ENCODE assay signal across 1 cellular context in genomic region chr12:32030151-32030550, GRCh38.
TF ChIP-seq lines count a peak whose summit lies in the region.

No MANE protein-coding gene starts in this region.

TF ChIP-seq in K562, 482 proteins besides CTCF, POLR2A, EP300 and RAD21 (continued from another document):
- TF ChIP-seq CEBPG (CRISPR knock-in tag; IDR thresholded peaks at IDR 0.05) (no peak), CEBPG (tag; conservative IDR thresholded peaks at IDR 0.05 in 1 of 2, IDR thresholded peaks at IDR 0.05 in 1 of 2) (no peak), HDAC2 (IDR thresholded peaks at IDR 0.05) (peak; percentile 13; the same call in 1 of the 2 replicates), PTTG1 (tag; IDR thresholded peaks at IDR 0.05; ENCODE audit: low read depth) (no peak), ZBTB26 (CRISPR knock-in tag; IDR thresholded peaks at IDR 0.05) (no peak), CBX3 (IDR thresholded peaks at IDR 0.05; ENCODE audit: borderline replicate concordance in 1 of 2, low read length in 2 of 2) (peak in 1 of 2 experiments; percentile 49; a peak in 1 of 3 replicates), RCOR1 (IDR thresholded peaks at IDR 0.05; ENCODE audit: borderline replicate concordance in 1 of 2, low read depth in 2 of 2, low read length in 2 of 2) (peak in 1 of 2 experiments; percentile 26; a peak in 1 of 4 replicates), ESRRB (CRISPR knock-in tag; IDR thresholded peaks at IDR 0.05; ENCODE audit: borderline replicate concordance) (no peak), BRD9 (IDR thresholded peaks at IDR 0.05; ENCODE audit: low read depth, partially characterized antibody) (no peak), HMG20A (CRISPR knock-in tag; conservative IDR thresholded peaks at IDR 0.05) (no peak), ZNF449 (CRISPR knock-in tag; IDR thresholded peaks at IDR 0.05) (no peak), SMARCA4 (IDR thresholded peaks at IDR 0.05) (0 out of 2 replicates have a peak, but pooled peaks have one; percentile 11), KHSRP (IDR thresholded peaks at IDR 0.05) (no peak), KAT8 (IDR thresholded peaks at IDR 0.05; ENCODE audit: low read depth) (no peak), EGR1 (conservative IDR thresholded peaks at IDR 0.05) (0 out of 2 replicates have a peak, but pooled peaks have one; percentile 13), ZNF584 (CRISPR knock-in tag; IDR thresholded peaks at IDR 0.05; ENCODE audit: low read depth) (no peak), XRCC5 (IDR thresholded peaks at IDR 0.05; ENCODE audit: low read depth, low read length) (no peak), GATAD2A (IDR thresholded peaks at IDR 0.05) (no peak), PYGO2 (tag; IDR thresholded peaks at IDR 0.05) (no peak), PRPF4 (IDR thresholded peaks at IDR 0.05; ENCODE audit: insufficient read depth, low read depth, low read length, poor library complexity, severe bottlenecking) (no peak), TRIM24 (IDR thresholded peaks at IDR 0.05) (peak; percentile 15 to 59; a peak in 2 of 4 replicates), TAL1 (IDR thresholded peaks at IDR 0.05) (peak; percentile 44; the same call in 1 of the 2 replicates), ZNF224 (CRISPR knock-in tag; IDR thresholded peaks at IDR 0.05) (no peak), POLR2AphosphoS2 (IDR thresholded peaks at IDR 0.05; ENCODE audit: low read length) (no peak), MEF2D (tag; conservative IDR thresholded peaks at IDR 0.05; ENCODE audit: low read depth) (0 out of 2 replicates have a peak, but pooled peaks have one; percentile 44), HNRNPL (IDR thresholded peaks at IDR 0.05; ENCODE audit: low read depth, low read length) (no peak), CXXC5 (CRISPR knock-in tag; IDR thresholded peaks at IDR 0.05) (peak; percentile 45), NCOA6 (IDR thresholded peaks at IDR 0.05) (no peak), ZNF175 (CRISPR knock-in tag; IDR thresholded peaks at IDR 0.05; ENCODE audit: low read depth) (no peak), ZFX (CRISPR knock-in tag; IDR thresholded peaks at IDR 0.05) (0 out of 2 replicates have a peak, but pooled peaks have one; percentile 16), KDM5B (IDR thresholded peaks at IDR 0.05; ENCODE audit: insufficient replicate concordance, low read depth, low read length) (no peak), ZMIZ1 (IDR thresholded peaks at IDR 0.05; ENCODE audit: low read depth in 2 of 2, low read length in 2 of 2) (no peak), BCOR (IDR thresholded peaks at IDR 0.05) (peak; percentile 58; the same call in 1 of the 2 replicates), ARID1B (IDR thresholded peaks at IDR 0.05) (peak; percentile 51; the same call in 1 of the 2 replicates), SMAD4 (CRISPR knock-in tag; conservative IDR thresholded peaks at IDR 0.05) (peak; percentile 77), CC2D1A (IDR thresholded peaks at IDR 0.05) (peak; percentile 20; the same call in 1 of the 2 replicates), CBFA2T2 (conservative IDR thresholded peaks at IDR 0.05) (peak; percentile 56), DMBX1 (CRISPR knock-in tag; IDR thresholded peaks at IDR 0.05; ENCODE audit: borderline replicate concordance) (0 out of 2 replicates have a peak, but pooled peaks have one; percentile 17), AFF1 (IDR thresholded peaks at IDR 0.05; ENCODE audit: low read depth in 1 of 2, partially characterized antibody in 2 of 2) (no peak), ZNF146 (CRISPR knock-in tag; IDR thresholded peaks at IDR 0.05; ENCODE audit: unreplicated experiment) (no peak), SRSF7 (optimal IDR thresholded peaks at IDR 0.05; ENCODE audit: low read depth, low read length) (no peak), SMAD1 (IDR thresholded peaks at IDR 0.05; ENCODE audit: low read depth, low read length, partially characterized antibody) (no peak), SMARCA5 (IDR thresholded peaks at IDR 0.05) (0 out of 2 replicates have a peak, but pooled peaks have one; percentile 31), ZNF79 (CRISPR knock-in tag; IDR thresholded peaks at IDR 0.05; ENCODE audit: low read depth) (no peak), SP1 (CRISPR knock-in tag; IDR thresholded peaks at IDR 0.05) (no peak), TAF1 (IDR thresholded peaks at IDR 0.05; ENCODE audit: control insufficient read depth, extremely low read depth, insufficient read depth, low read length, severe bottlenecking) (no peak), CSDE1 (IDR thresholded peaks at IDR 0.05) (no peak)
- TF ChIP-seq, protein P1, sequence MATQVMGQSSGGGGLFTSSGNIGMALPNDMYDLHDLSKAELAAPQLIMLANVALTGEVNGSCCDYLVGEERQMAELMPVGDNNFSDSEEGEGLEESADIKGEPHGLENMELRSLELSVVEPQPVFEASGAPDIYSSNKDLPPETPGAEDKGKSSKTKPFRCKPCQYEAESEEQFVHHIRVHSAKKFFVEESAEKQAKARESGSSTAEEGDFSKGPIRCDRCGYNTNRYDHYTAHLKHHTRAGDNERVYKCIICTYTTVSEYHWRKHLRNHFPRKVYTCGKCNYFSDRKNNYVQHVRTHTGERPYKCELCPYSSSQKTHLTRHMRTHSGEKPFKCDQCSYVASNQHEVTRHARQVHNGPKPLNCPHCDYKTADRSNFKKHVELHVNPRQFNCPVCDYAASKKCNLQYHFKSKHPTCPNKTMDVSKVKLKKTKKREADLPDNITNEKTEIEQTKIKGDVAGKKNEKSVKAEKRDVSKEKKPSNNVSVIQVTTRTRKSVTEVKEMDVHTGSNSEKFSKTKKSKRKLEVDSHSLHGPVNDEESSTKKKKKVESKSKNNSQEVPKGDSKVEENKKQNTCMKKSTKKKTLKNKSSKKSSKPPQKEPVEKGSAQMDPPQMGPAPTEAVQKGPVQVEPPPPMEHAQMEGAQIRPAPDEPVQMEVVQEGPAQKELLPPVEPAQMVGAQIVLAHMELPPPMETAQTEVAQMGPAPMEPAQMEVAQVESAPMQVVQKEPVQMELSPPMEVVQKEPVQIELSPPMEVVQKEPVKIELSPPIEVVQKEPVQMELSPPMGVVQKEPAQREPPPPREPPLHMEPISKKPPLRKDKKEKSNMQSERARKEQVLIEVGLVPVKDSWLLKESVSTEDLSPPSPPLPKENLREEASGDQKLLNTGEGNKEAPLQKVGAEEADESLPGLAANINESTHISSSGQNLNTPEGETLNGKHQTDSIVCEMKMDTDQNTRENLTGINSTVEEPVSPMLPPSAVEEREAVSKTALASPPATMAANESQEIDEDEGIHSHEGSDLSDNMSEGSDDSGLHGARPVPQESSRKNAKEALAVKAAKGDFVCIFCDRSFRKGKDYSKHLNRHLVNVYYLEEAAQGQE (CRISPR knock-in tag; IDR thresholded peaks at IDR 0.05; ENCODE audit: low read depth) = no peak
- TF ChIP-seq, protein P2, sequence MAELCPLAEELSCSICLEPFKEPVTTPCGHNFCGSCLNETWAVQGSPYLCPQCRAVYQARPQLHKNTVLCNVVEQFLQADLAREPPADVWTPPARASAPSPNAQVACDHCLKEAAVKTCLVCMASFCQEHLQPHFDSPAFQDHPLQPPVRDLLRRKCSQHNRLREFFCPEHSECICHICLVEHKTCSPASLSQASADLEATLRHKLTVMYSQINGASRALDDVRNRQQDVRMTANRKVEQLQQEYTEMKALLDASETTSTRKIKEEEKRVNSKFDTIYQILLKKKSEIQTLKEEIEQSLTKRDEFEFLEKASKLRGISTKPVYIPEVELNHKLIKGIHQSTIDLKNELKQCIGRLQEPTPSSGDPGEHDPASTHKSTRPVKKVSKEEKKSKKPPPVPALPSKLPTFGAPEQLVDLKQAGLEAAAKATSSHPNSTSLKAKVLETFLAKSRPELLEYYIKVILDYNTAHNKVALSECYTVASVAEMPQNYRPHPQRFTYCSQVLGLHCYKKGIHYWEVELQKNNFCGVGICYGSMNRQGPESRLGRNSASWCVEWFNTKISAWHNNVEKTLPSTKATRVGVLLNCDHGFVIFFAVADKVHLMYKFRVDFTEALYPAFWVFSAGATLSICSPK (IDR thresholded peaks at IDR 0.05; ENCODE audit: borderline replicate concordance) = no peak
